11 cellular contexts compared by ENCODE assay signal in genomic region chr4:10102193-10102980, GRCh38. TPM values are rescaled to one million over a fixed set of nuclear protein-coding genes. Genes with fewer than 3 reads are reported as not detected.
DNase-seq lines count a peak whose midpoint lies in the region; ATAC-seq and TF ChIP-seq lines count a peak whose summit lies in the region.
"Had no signal": no experiment of that assay in that cellular context is flagged by ENCODE, and none has a peak within 500 bp of the region (broad histone marks: within the 10 kb centered on the region; RNA-seq: fewer than 3 reads in every experiment).

No MANE protein-coding gene starts in this region.

- peak overlapping the region in 11 of 12 donors; percentile 64 to 92 (median 74) for H3K27ac ChIP-seq in heart left ventricle
- peak overlapping the region; percentile 76 for H3K27ac ChIP-seq in caudate nucleus (ENCODE audit: low read depth, low read length)
- H3K27ac ChIP-seq in OCI-LY7 (ENCODE audit: low read depth, low read length, poor library complexity, severe bottlenecking): no peak overlapping the region

- ATAC-seq in heart left ventricle: no peak
- ATAC-seq in Right ventricle myocardium superior (ENCODE audit: poor library complexity): no peak
- no peak for ATAC-seq in natural killer cell treated with Interleukin-12 subunit alpha and Interleukin-12 subunit beta and Interleukin-15 and Interleukin-18, amount 100 ng/mL, for 72 hours
- ATAC-seq in GM21381 (IDR thresholded peaks at IDR 0.05; ENCODE audit: unreplicated experiment): no peak
- ATAC-seq in HG02763 (IDR thresholded peaks at IDR 0.05; ENCODE audit: unreplicated experiment): no peak
- no peak for ATAC-seq in GM21390 (IDR thresholded peaks at IDR 0.05; ENCODE audit: unreplicated experiment)

- no peaks in the 10 kb centered on the region for H3K9me2 ChIP-seq in OCI-LY7 (ENCODE audit: insufficient read depth, low read length)

- no peaks in the 10 kb centered on the region for H3K27me3 Mint-ChIP-seq in natural killer cell treated with Interleukin-12 subunit alpha and Interleukin-12 subunit beta and Interleukin-15 and Interleukin-18, amount 100 ng/mL, for 72 hours

- BruUV-seq in OCI-LY7 (replicated peaks; lab: Mats Ljungman, UMichigan): no TSS peak

- no peaks in the 10 kb centered on the region for H3K27me3 ChIP-seq in heart left ventricle

- H3K4me3 Mint-ChIP-seq in natural killer cell treated with Interleukin-12 subunit alpha and Interleukin-12 subunit beta and Interleukin-15 and Interleukin-18, amount 100 ng/mL, for 72 hours: peak overlapping the region; percentile 69

- H4K20me1 ChIP-seq in OCI-LY7 (ENCODE audit: insufficient read depth, low read length): peaks cover 15% of the 10 kb centered on the region; the same call in 1 of the 2 replicates

- H2AFZ ChIP-seq in OCI-LY7 (ENCODE audit: low read length): no peak overlapping the region

- no peak overlapping the region for H3K4me2 ChIP-seq in OCI-LY7 (ENCODE audit: low read length)

- peaks cover 89% of the 10 kb centered on the region in 2 donors for H3K4me1 Mint-ChIP-seq in natural killer cell treated with Interleukin-12 subunit alpha and Interleukin-12 subunit beta and Interleukin-15 and Interleukin-18, amount 100 ng/mL, for 72 hours (ENCODE audit: low read depth in 2 of 2)

- CTCF ChIA-PET in OCI-LY7 (lab: Charles Lee; ENCODE audit: unreplicated experiment): no interaction called here

- H3K4me1 ChIP-seq in heart left ventricle: peaks cover 24 to 98% (median 79%) of the 10 kb centered on the region in 12 donors
- H3K4me1 ChIP-seq in OCI-LY7 (ENCODE audit: insufficient read depth, low read length, poor library complexity, severe bottlenecking): no peaks in the 10 kb centered on the region

- WGBS in heart left ventricle, 4 donors: 74 to 81% (median 77%) methylated on average over 8 to 11 of the region's 11 CpGs

- POLR2A ChIA-PET in OCI-LY7 (lab: Charles Lee): interaction anchor here (1.0 kb wide), 1 partner anchor 16 kb away, joined by 6 read pairs; no protein-coding TSS in a partner anchor

- TF ChIP-seq CTCF in heart left ventricle (IDR thresholded peaks at IDR 0.05) (no peak), OCI-LY7 (conservative IDR thresholded peaks at IDR 0.05; ENCODE audit: low read length) (no peak)

- H3K4me3 ChIP-seq in heart left ventricle (no peak overlapping the region), OCI-LY7 (ENCODE audit: low read depth, low read length, poor library complexity, severe bottlenecking) (no peak overlapping the region)

- H3K27ac Mint-ChIP-seq in natural killer cell treated with Interleukin-12 subunit alpha and Interleukin-12 subunit beta and Interleukin-15 and Interleukin-18, amount 100 ng/mL, for 72 hours: peak overlapping the region; percentile 94 to 95

- H3K9me3 Mint-ChIP-seq in natural killer cell treated with Interleukin-12 subunit alpha and Interleukin-12 subunit beta and Interleukin-15 and Interleukin-18, amount 100 ng/mL, for 72 hours: no peaks in the 10 kb centered on the region

- DNase-seq in heart left ventricle: no peak
- DNase-seq in Right ventricle myocardium superior: no peak
- DNase-seq in caudate nucleus (lab: John Stamatoyannopoulos, UW): no peak
- no peak for DNase-seq in natural killer cell treated with Interleukin-12 subunit alpha and Interleukin-12 subunit beta and Interleukin-15 and Interleukin-18, amount 100 ng/mL, for 72 hours (ENCODE audit: low spot score)
- DNase-seq in OCI-LY7 (ENCODE audit: low spot score): no peak
- DNase-seq: aorta, COR-L47, hippocampal formation had no signal

- peaks cover 31% of the 10 kb centered on the region for H3K36me3 Mint-ChIP-seq in natural killer cell treated with Interleukin-12 subunit alpha and Interleukin-12 subunit beta and Interleukin-15 and Interleukin-18, amount 100 ng/mL, for 72 hours

- TF ChIP-seq POLR2A in heart left ventricle (IDR thresholded peaks at IDR 0.05): no peak

- intact Hi-C loops in heart left ventricle (cut with DNase I) (no loop called here), Right ventricle myocardium superior (cut with DNase I) (no loop called here), OCI-LY7 (cut with micrococcal nuclease; ENCODE audit: unreplicated experiment) (no loop called here)

- H3K9me3 ChIP-seq in heart left ventricle: no peaks in the 10 kb centered on the region
- H3K9me3 ChIP-seq in OCI-LY7 (ENCODE audit: low read length): no peaks in the 10 kb centered on the region

- H3K79me2 ChIP-seq in OCI-LY7 (ENCODE audit: insufficient read depth, low read depth, low read length): peaks cover 35% of the 10 kb centered on the region; the same call in 1 of the 2 replicates

- H3K36me3 ChIP-seq in heart left ventricle (peaks cover 0 to 75% (median 36%) of the 10 kb centered on the region in 9 donors), OCI-LY7 (ENCODE audit: insufficient read depth, low read length) (peaks cover 88% of the 10 kb centered on the region)

RNA-seq across cellular contexts. Expression of gene WDR1, which starts 14.2 kb away (rescaled TPM):
- total RNA-seq in heart left ventricle (100 to 1,000 TPM; 113 to 299 (median 185) TPM), Right ventricle myocardium superior (183 TPM), OCI-LY7 (2022) (134 and 152 TPM in 2 replicates)
- 100 to 1,000 TPM in 1 of 2 donors, 10 to 100 TPM in 1; 76.1 to 279 TPM for polyA plus RNA-seq in heart left ventricle
- total RNA-seq in natural killer cell treated with Interleukin-12 subunit alpha and Interleukin-12 subunit beta and Interleukin-15 and Interleukin-18, amount 100 ng/mL, for 72 hours: 100 to 1,000 TPM; 550 to 559 TPM
- total RNA-seq in OCI-LY7 (2014; rRNA removed; shearing (Covaris generic)): 77.6 and 85.0 TPM in 2 replicates
